Comparison of ENCODE assay signal across 1 cellular context in the genomic region with DNA sequence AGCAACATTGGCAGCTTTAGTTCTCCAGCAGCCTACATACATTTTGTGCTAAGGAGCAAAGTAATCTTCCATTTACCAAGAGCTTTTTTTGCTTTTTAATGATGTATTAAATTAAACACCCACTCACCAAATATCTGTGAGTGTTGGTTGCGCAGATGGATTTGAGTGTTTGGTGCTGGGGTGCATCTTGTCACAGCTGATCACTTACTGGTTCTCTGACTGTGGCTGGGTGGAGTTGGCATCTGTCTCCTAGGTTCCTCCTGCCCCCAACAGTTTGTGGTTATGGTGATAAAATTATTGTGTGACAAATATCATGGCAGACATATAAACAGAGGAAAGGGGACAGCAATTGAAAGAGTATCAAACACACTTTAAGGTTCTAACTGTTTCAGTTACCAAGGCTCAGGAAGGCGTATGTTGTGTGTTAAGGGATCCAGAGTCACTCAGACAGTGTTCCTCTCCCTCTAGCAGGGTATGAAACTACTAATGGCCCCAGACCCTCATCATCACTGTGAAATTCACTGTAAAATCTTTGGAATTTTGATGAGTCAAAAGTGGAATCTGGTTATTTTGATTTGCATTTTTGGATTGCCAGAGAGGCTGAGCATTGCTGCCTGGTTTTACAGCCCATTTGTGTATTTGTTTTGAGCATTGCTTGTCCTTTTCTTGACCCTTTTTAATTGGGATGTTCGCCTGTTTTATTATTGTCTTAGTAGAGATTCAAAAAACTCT.
TF ChIP-seq lines count a peak whose summit lies in the region.

No MANE protein-coding gene starts in this region.

TF ChIP-seq in SK-N-SH, 30 proteins besides CTCF, POLR2A, EP300 and RAD21 (continued from another document):
- no peak for TF ChIP-seq MXI1 (IDR thresholded peaks at IDR 0.05; ENCODE audit: low read depth, low read length)
- TF ChIP-seq, protein P1, sequence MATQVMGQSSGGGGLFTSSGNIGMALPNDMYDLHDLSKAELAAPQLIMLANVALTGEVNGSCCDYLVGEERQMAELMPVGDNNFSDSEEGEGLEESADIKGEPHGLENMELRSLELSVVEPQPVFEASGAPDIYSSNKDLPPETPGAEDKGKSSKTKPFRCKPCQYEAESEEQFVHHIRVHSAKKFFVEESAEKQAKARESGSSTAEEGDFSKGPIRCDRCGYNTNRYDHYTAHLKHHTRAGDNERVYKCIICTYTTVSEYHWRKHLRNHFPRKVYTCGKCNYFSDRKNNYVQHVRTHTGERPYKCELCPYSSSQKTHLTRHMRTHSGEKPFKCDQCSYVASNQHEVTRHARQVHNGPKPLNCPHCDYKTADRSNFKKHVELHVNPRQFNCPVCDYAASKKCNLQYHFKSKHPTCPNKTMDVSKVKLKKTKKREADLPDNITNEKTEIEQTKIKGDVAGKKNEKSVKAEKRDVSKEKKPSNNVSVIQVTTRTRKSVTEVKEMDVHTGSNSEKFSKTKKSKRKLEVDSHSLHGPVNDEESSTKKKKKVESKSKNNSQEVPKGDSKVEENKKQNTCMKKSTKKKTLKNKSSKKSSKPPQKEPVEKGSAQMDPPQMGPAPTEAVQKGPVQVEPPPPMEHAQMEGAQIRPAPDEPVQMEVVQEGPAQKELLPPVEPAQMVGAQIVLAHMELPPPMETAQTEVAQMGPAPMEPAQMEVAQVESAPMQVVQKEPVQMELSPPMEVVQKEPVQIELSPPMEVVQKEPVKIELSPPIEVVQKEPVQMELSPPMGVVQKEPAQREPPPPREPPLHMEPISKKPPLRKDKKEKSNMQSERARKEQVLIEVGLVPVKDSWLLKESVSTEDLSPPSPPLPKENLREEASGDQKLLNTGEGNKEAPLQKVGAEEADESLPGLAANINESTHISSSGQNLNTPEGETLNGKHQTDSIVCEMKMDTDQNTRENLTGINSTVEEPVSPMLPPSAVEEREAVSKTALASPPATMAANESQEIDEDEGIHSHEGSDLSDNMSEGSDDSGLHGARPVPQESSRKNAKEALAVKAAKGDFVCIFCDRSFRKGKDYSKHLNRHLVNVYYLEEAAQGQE (IDR thresholded peaks at IDR 0.05; ENCODE audit: low read depth, low read length): no peak
